Comparison of ENCODE assay signal across 13 cellular contexts in the genomic region with DNA sequence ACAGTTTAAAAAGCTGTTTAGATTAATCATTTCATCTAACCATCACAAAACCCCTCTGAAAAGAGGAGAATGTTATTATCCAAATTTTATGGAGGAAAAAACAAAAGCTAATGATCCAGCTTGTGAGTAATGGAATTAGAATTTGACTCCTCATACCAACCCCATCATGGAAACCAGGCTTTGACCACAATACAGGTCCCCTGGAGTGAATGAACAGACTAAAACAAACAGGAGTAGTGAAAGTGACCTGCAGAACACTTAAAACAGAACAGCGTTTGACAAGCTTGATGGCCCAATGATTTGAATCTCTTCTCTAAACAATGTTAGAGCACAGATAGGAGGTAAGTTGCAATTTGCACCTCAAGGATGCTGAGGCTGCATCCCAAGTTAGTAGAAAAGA.
A peak's percentile ranks its signal among the peaks of the same experiment; 100 is the strongest.
DNase-seq lines count a peak whose midpoint lies in the region; ATAC-seq and TF ChIP-seq lines count a peak whose summit lies in the region.
"Had no signal": no experiment of that assay in that cellular context is flagged by ENCODE, and none has a peak within 500 bp of the region (broad histone marks: within the 10 kb centered on the region; RNA-seq: fewer than 3 reads in every experiment).

No MANE protein-coding gene starts in this region.

- no peak for TF ChIP-seq CTCF in upper lobe of right lung (IDR thresholded peaks at IDR 0.05)

- no peaks in the 10 kb centered on the region for H3K27me3 ChIP-seq in upper lobe of right lung
- H3K27me3 ChIP-seq: spleen had no signal

- H3K27ac ChIP-seq in caudate nucleus (ENCODE audit: low read depth, low read length) (no peak overlapping the region), upper lobe of right lung (no peak overlapping the region)
- H3K27ac ChIP-seq: spleen had no signal

- DNase-seq in AG08396 (ENCODE audit: low spot score) (peak; percentile 64), HS-27A (ENCODE audit: low read depth) (peak; percentile 55), amniotic epithelial cell (ENCODE audit: low read depth) (peak; percentile 65), islet precursor cell (peak; percentile 77), HuH-7 (ENCODE audit: low spot score) (no peak), caudate nucleus (lab: John Stamatoyannopoulos, UW) (no peak), upper lobe of right lung (no peak)
- DNase-seq: activated T-cell treated with anti-CD3 and anti-CD28 coated beads, Interleukin-2, amount 50 U/mL, for 1 hour; CD8-positive, alpha-beta T cell; NCI-H1930; spleen had no signal

- intact Hi-C loops in upper lobe of right lung (cut with DNase I) = no loop called here

- ATAC-seq in HG02678 (IDR thresholded peaks at IDR 0.05; ENCODE audit: unreplicated experiment) (no peak), upper lobe of right lung (no peak)
- ATAC-seq: CD8-positive, alpha-beta T cell; GM12878 had no signal

- peaks cover 6% of the 10 kb centered on the region for H3K9me3 ChIP-seq in upper lobe of right lung

- no peaks in the 10 kb centered on the region for H3K4me1 ChIP-seq in upper lobe of right lung
- H3K4me1 ChIP-seq: spleen had no signal

- H3K36me3 ChIP-seq in upper lobe of right lung = no peaks in the 10 kb centered on the region
- H3K36me3 ChIP-seq: spleen had no signal

- no peak overlapping the region for H3K4me3 ChIP-seq in upper lobe of right lung
- H3K4me3 ChIP-seq: GM12878, spleen had no signal

Comparison
In these comparisons a context has a peak if more than half of its experiments do, and no peak if none do; other contexts are left out.
1. DNase-seq: peak in AG08396 (single experiment), HS-27A (single experiment), amniotic epithelial cell (single experiment) and islet precursor cell (single experiment); none in HuH-7 (single experiment), caudate nucleus (0 of 61) and upper lobe of right lung (single experiment).